In the genomic region with DNA sequence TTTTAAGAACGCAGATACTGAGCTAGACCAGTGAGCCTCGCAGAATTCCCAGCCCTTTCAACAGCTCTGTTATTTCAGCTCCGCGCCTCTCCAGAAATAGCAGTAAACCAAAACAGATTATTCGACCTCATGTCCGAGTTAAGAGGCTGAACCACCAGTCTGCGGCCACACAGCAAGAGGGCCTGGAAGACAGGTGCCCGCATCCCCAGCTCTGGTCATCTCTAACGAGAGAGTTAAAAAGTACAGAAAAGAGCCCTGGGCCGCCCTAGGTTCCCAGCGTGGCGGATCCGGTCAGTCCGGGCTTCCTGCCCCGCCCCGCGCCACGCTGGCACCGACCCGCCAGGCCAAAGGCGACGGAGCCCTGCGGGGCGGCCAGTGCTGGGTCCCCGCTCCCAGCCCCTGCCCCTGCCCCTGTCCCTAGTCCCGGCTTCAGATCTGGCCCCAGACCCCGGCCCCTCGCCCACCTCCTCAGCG, we compare ENCODE assay signal across 8 cellular contexts. TPM values are rescaled to one million over a fixed set of nuclear protein-coding genes. Genes with fewer than 3 reads are reported as not detected.
A peak's percentile ranks its signal among the peaks of the same experiment; 100 is the strongest.
DNase-seq lines count a peak whose midpoint lies in the region; ATAC-seq and TF ChIP-seq lines count a peak whose summit lies in the region.

No MANE protein-coding gene starts in this region.

- H3K27ac Mint-ChIP-seq in CD4-positive, alpha-beta T cell: peak overlapping the region; percentile 96
- H3K27ac Mint-ChIP-seq in WTC11: peak overlapping the region; percentile 95

- CTCF ChIA-PET in CD4-positive, alpha-beta T cell (lab: Charles Lee): interaction anchor here (0.9 to 3.4 kb wide), 3 partner anchors 22 to 57 kb away, joined by 3 to 18 read pairs (median 4); partner anchors contain the start of gene HSCB
- CTCF ChIA-PET in WTC11 (lab: Charles Lee): interaction anchor here (0.8 to 1.4 kb wide), 5 partner anchors 28 to 446 kb away, joined by 3 to 7 read pairs (median 3); no protein-coding TSS in a partner anchor

- TF ChIP-seq CTCF in CD4-positive, alpha-beta T cell (IDR thresholded peaks at IDR 0.05): no peak
- TF ChIP-seq CTCF in WTC11 (IDR thresholded peaks at IDR 0.05) (no peak), thyroid gland (IDR thresholded peaks at IDR 0.05) (no peak)

- H3K27me3 ChIP-seq in CD4-positive, alpha-beta T cell (ENCODE audit: control insufficient read depth, insufficient read depth, low read length): no peaks in the 10 kb centered on the region
- H3K27me3 ChIP-seq in esophagus (ENCODE audit: control insufficient read depth in 1 of 2, insufficient read depth in 2 of 2, low read length in 2 of 2): no peaks in the 10 kb centered on the region
- H3K27me3 ChIP-seq in thyroid gland: no peaks in the 10 kb centered on the region

- POLR2A ChIA-PET in CD4-positive, alpha-beta T cell (lab: Charles Lee): interaction anchor here (0.6 to 5.6 kb wide), 22 partner anchors 9 to 881 kb away, joined by 3 to 161 read pairs (median 10); partner anchors contain the start of genes CCDC117, CHEK2, EWSR1 and HSCB
- POLR2A ChIA-PET in WTC11 (lab: Charles Lee): interaction anchor here (0.8 to 2.6 kb wide), 11 partner anchors 9 to 827 kb away, joined by 3 to 9 read pairs (median 4); partner anchors contain the start of genes CCDC117, CHEK2 and HSCB

- H3K4me1 ChIP-seq in esophagus (ENCODE audit: control insufficient read depth in 2 of 2, insufficient read depth in 2 of 2, low read length in 1 of 2) (peaks cover 0 to 3% of the 10 kb centered on the region in 2 donors), thyroid gland (peaks cover 41 to 47% of the 10 kb centered on the region in 2 donors)

- H3K36me3 Mint-ChIP-seq in CD4-positive, alpha-beta T cell (ENCODE audit: low read depth): peaks cover 65% of the 10 kb centered on the region
- H3K36me3 Mint-ChIP-seq in WTC11: peaks cover 45% of the 10 kb centered on the region

- DNase-seq in CD4-positive, alpha-beta T cell: peak in 6 of 10 experiments; percentile 8 to 34 (median 18)
- peak; percentile 47 for DNase-seq in WTC11 (ENCODE audit: low spot score)
- peak; percentile 63 for DNase-seq in mucosa of gallbladder (ENCODE audit: low spot score)
- DNase-seq in thyroid gland: peak; percentile 77 to 79
- DNase-seq in GDM1 (lab: John Stamatoyannopoulos, UW): no peak

- TF ChIP-seq POLR2A in thyroid gland (IDR thresholded peaks at IDR 0.05): no peak

- H3K9me3 ChIP-seq in CD4-positive, alpha-beta T cell (ENCODE audit: control insufficient read depth, low read length): no peaks in the 10 kb centered on the region
- H3K9me3 ChIP-seq in esophagus (ENCODE audit: control insufficient read depth in 2 of 2, insufficient read depth in 1 of 2, low read depth in 1 of 2, low read length in 1 of 2) (no peaks in the 10 kb centered on the region), thyroid gland (no peaks in the 10 kb centered on the region)

- H3K27me3 Mint-ChIP-seq in CD4-positive, alpha-beta T cell: no peaks in the 10 kb centered on the region
- H3K27me3 Mint-ChIP-seq in WTC11 (ENCODE audit: low read depth): no peaks in the 10 kb centered on the region

- peaks cover 63% of the 10 kb centered on the region for H3K4me1 Mint-ChIP-seq in CD4-positive, alpha-beta T cell (ENCODE audit: low read depth)
- peaks cover 29% of the 10 kb centered on the region for H3K4me1 Mint-ChIP-seq in WTC11

- H3K4me3 ChIP-seq in esophagus (ENCODE audit: low read depth in 1 of 2, low read length in 2 of 2) (peak overlapping the region; percentile 65 to 95), thyroid gland (replicated peaks in 1 of 3) (peak overlapping the region; percentile 50 to 95 (median 54))

- H3K36me3 ChIP-seq in esophagus (ENCODE audit: control insufficient read depth in 2 of 2, insufficient read depth in 2 of 2, low read length in 1 of 2) (peaks cover 13 to 18% of the 10 kb centered on the region in 2 donors), thyroid gland (peaks cover 24 to 45% of the 10 kb centered on the region in 2 donors)

- WGBS in esophagus, 2 donors: 1% methylated on average over 28 to 29 of the region's 29 CpGs
- 1% methylated on average over 11 to 13 of the region's 29 CpGs for WGBS in thyroid gland, 2 donors

- peak overlapping the region; percentile 97 for H3K4me3 Mint-ChIP-seq in CD4-positive, alpha-beta T cell
- H3K4me3 Mint-ChIP-seq in WTC11: peak overlapping the region; percentile 80

- peak; percentile 19 for ATAC-seq in CD4-positive, alpha-beta T cell (ENCODE audit: poor library complexity)
- ATAC-seq in GM19455 (IDR thresholded peaks at IDR 0.05; ENCODE audit: unreplicated experiment) (peak; percentile 12), HG03558 (IDR thresholded peaks at IDR 0.05; ENCODE audit: extremely low read depth, unreplicated experiment) (peak; percentile 8), WTC11 (peak; percentile 33)

- intact Hi-C loops in CD4-positive, alpha-beta T cell (cut with DNase I, micrococcal nuclease): loop anchor here (1.0 to 10.0 kb wide), 6 partner anchors 23 to 967 kb away; partner anchors contain the start of genes ZNRF3 (in 2 of the 2), CHEK2 (in 1 of the 2), HSCB (in 1 of the 2) and UQCR10 (in 1 of the 2)
- intact Hi-C loops in thyroid gland (cut with DNase I): no loop called here

- peak overlapping the region; percentile 93 for H3K27ac ChIP-seq in CD4-positive, alpha-beta T cell (ENCODE audit: low read depth, low read length)
- H3K27ac ChIP-seq in esophagus (ENCODE audit: low read depth in 2 of 2, low read length in 1 of 2) (peak overlapping the region; percentile 95 to 99), thyroid gland (peak overlapping the region; percentile 98 to 100 (median 99))

- H3K9me3 Mint-ChIP-seq in CD4-positive, alpha-beta T cell: no peaks in the 10 kb centered on the region
- no peaks in the 10 kb centered on the region for H3K9me3 Mint-ChIP-seq in WTC11

TF ChIP-seq in WTC11, 78 proteins besides CTCF, POLR2A, EP300 and RAD21:
- TF ChIP-seq, protein P1, sequence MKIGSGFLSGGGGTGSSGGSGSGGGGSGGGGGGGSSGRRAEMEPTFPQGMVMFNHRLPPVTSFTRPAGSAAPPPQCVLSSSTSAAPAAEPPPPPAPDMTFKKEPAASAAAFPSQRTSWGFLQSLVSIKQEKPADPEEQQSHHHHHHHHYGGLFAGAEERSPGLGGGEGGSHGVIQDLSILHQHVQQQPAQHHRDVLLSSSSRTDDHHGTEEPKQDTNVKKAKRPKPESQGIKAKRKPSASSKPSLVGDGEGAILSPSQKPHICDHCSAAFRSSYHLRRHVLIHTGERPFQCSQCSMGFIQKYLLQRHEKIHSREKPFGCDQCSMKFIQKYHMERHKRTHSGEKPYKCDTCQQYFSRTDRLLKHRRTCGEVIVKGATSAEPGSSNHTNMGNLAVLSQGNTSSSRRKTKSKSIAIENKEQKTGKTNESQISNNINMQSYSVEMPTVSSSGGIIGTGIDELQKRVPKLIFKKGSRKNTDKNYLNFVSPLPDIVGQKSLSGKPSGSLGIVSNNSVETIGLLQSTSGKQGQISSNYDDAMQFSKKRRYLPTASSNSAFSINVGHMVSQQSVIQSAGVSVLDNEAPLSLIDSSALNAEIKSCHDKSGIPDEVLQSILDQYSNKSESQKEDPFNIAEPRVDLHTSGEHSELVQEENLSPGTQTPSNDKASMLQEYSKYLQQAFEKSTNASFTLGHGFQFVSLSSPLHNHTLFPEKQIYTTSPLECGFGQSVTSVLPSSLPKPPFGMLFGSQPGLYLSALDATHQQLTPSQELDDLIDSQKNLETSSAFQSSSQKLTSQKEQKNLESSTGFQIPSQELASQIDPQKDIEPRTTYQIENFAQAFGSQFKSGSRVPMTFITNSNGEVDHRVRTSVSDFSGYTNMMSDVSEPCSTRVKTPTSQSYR (CRISPR knock-in tag; IDR thresholded peaks at IDR 0.05): no peak
- TF ChIP-seq ESRRA (CRISPR knock-in tag; IDR thresholded peaks at IDR 0.05; ENCODE audit: borderline replicate concordance): 0 out of 2 replicates have a peak, but pooled peaks have one; percentile 14

RNA-seq across cellular contexts. Expression of gene XBP1, which starts 0.5 kb away (rescaled TPM):
- total RNA-seq in CD4-positive, alpha-beta T cell: 100 to 1,000 TPM; 180 to 190 TPM
- 104 to 127 TPM (median 107 TPM) in 3 replicates for total RNA-seq in WTC11 (2021)
- 10 to 100 TPM; 30.5 to 84.1 TPM for polyA plus RNA-seq in esophagus
- total RNA-seq in mucosa of gallbladder: 220 TPM
- 100 to 1,000 TPM; 301 to 513 (median 421) TPM for total RNA-seq in thyroid gland

RNA-seq across cellular contexts. Expression of gene CCDC117, which starts 27.4 kb away (rescaled TPM):
- total RNA-seq in CD4-positive, alpha-beta T cell: 10 to 100 TPM; 14.2 to 16.1 TPM
- total RNA-seq in WTC11 (2021) (39.0 to 47.4 TPM (median 46.9 TPM) in 3 replicates), mucosa of gallbladder (26.2 TPM), thyroid gland (10 to 100 TPM; 21.2 to 40.2 (median 26.5) TPM)
- 1 to 10 TPM; 4.8 to 7.5 TPM for polyA plus RNA-seq in esophagus

RNA-seq across cellular contexts. Expression of gene HSCB, which starts 58.0 kb away (rescaled TPM):
- 1 to 10 TPM; 3.4 to 3.7 TPM for total RNA-seq in CD4-positive, alpha-beta T cell
- total RNA-seq in WTC11 (2021) (17.1 to 19.2 TPM (median 17.1 TPM) in 3 replicates), mucosa of gallbladder (11.3 TPM), thyroid gland (10 to 100 TPM; 10.7 to 30.6 (median 25.6) TPM)
- 10 to 100 TPM; 10.4 to 11.4 TPM for polyA plus RNA-seq in esophagus

RNA-seq across cellular contexts. Expression of gene CHEK2, which starts 58.3 kb away (rescaled TPM):
- 1 to 10 TPM; 2.6 to 4.0 TPM for total RNA-seq in CD4-positive, alpha-beta T cell
- total RNA-seq in WTC11 (2021) (120 to 126 TPM (median 124 TPM) in 3 replicates), mucosa of gallbladder (7.3 TPM), thyroid gland (10 to 100 TPM in 2 of 4 donors, 1 to 10 TPM in 2; 7.1 to 16.0 (median 9.4) TPM)
- 10 to 100 TPM; 11.2 to 14.8 TPM for polyA plus RNA-seq in esophagus
